17 cellular contexts compared by ENCODE assay signal in genomic region chr20:57957397-57958049, GRCh38.
A peak's percentile ranks its signal among the peaks of the same experiment; 100 is the strongest.
DNase-seq lines count a peak whose midpoint lies in the region; ATAC-seq and TF ChIP-seq lines count a peak whose summit lies in the region.
"Had no signal": no experiment of that assay in that cellular context is flagged by ENCODE, and none has a peak within 500 bp of the region (broad histone marks: within the 10 kb centered on the region; RNA-seq: fewer than 3 reads in every experiment).

No MANE protein-coding gene starts in this region.

- TF ChIP-seq POLR2A in vagina (IDR thresholded peaks at IDR 0.05): no peak

- peaks cover 27% of the 10 kb centered on the region for H3K27me3 Mint-ChIP-seq in stimulated activated memory B cell treated with anti-CD40 and anti-IgM and Interleukin-4, amounts not matched to agents 10 μg/mL and 1 μg/mL and 100 μg/mL, for 72 hours
- H3K27me3 Mint-ChIP-seq: stimulated activated naive CD8-positive, alpha-beta T cell treated with anti-CD3 and anti-CD28 coated beads, Interleukin-15, amount 100 ng/mL, for 72 hours had no signal

- H3K9me3 ChIP-seq in vagina: no peaks in the 10 kb centered on the region
- H3K9me3 ChIP-seq: breast epithelium had no signal

- H3K4me1 Mint-ChIP-seq in stimulated activated memory B cell treated with anti-CD40 and anti-IgM and Interleukin-4, amounts not matched to agents 10 μg/mL and 1 μg/mL and 100 μg/mL, for 72 hours: no peaks in the 10 kb centered on the region
- H3K4me1 Mint-ChIP-seq: stimulated activated naive CD8-positive, alpha-beta T cell treated with anti-CD3 and anti-CD28 coated beads, Interleukin-15, amount 100 ng/mL, for 72 hours had no signal

- H2AK5ac ChIP-seq in mesendoderm (ENCODE audit: low read length): no peak overlapping the region

- H3K79me2 ChIP-seq in mesendoderm (ENCODE audit: control insufficient read depth, insufficient read depth, low read length): no peaks in the 10 kb centered on the region

- no peak overlapping the region for H4K8ac ChIP-seq in mesendoderm (ENCODE audit: low read depth, low read length)

- no peak overlapping the region for H3K23ac ChIP-seq in mesendoderm (ENCODE audit: low read length)

- H4K5ac ChIP-seq in mesendoderm (ENCODE audit: low read length): no peak overlapping the region

- no peaks in the 10 kb centered on the region for H3K36me3 Mint-ChIP-seq in stimulated activated memory B cell treated with anti-CD40 and anti-IgM and Interleukin-4, amounts not matched to agents 10 μg/mL and 1 μg/mL and 100 μg/mL, for 72 hours

- H3K27ac ChIP-seq in mesendoderm (ENCODE audit: low read depth, low read length) (no peak overlapping the region), vagina (peak overlapping the region; percentile 82), caudate nucleus (ENCODE audit: low read depth, low read length) (no peak overlapping the region)
- H3K27ac ChIP-seq: RWPE1, spleen had no signal

- peak; percentile 28 for DNase-seq in NCI-H146 (lab: John Stamatoyannopoulos, UW)
- DNase-seq in NCI-H146 treated with DMSO at 0.1 percent for 48 hours (lab: John Stamatoyannopoulos, UW; ENCODE audit: unreplicated experiment): no peak
- DNase-seq in astrocyte of the hippocampus (ENCODE audit: low read depth, low spot score): peak; percentile 66
- peak; percentile 33 for DNase-seq in mesendoderm
- no peak for DNase-seq in vagina (ENCODE audit: extremely low spot score in 2 of 2)
- DNase-seq in caudate nucleus (lab: John Stamatoyannopoulos, UW): no peak
- DNase-seq: activated CD4-positive, alpha-beta T cell treated with anti-CD3 and anti-CD28 coated beads for 1 hour; activated naive CD4-positive, alpha-beta T cell treated with anti-CD3 and anti-CD28 coated beads for 36 hours; NCI-H2081 treated with DMSO at 0.1 percent for 48 hours; NCI-H774; spleen; stimulated activated naive CD8-positive, alpha-beta T cell treated with anti-CD3 and anti-CD28 coated beads, Interleukin-15, amount 100 ng/mL, for 72 hours had no signal

- no peak overlapping the region for H3K4me2 ChIP-seq in mesendoderm (ENCODE audit: low read length)

- ATAC-seq in GM19397 (IDR thresholded peaks at IDR 0.05; ENCODE audit: unreplicated experiment): no peak
- no peak for ATAC-seq in stimulated activated memory B cell treated with anti-CD40 and anti-IgM and Interleukin-4, amounts not matched to agents 10 μg/mL and 1 μg/mL and 100 μg/mL, for 72 hours
- ATAC-seq: stimulated activated naive CD8-positive, alpha-beta T cell treated with anti-CD3 and anti-CD28 coated beads, Interleukin-15, amount 100 ng/mL, for 72 hours had no signal

- H2BK5ac ChIP-seq in mesendoderm (ENCODE audit: low read length): no peak overlapping the region

- peaks cover 7% of the 10 kb centered on the region for H3K9me3 Mint-ChIP-seq in stimulated activated memory B cell treated with anti-CD40 and anti-IgM and Interleukin-4, amounts not matched to agents 10 μg/mL and 1 μg/mL and 100 μg/mL, for 72 hours

- H3K27me3 ChIP-seq in mesendoderm (ENCODE audit: insufficient read depth, low read length, poor library complexity): no peaks in the 10 kb centered on the region
- no peaks in the 10 kb centered on the region for H3K27me3 ChIP-seq in vagina
- H3K27me3 ChIP-seq: breast epithelium, spleen had no signal

- no peak overlapping the region for H3K18ac ChIP-seq in mesendoderm (ENCODE audit: low read length)

- H3K56ac ChIP-seq in mesendoderm (ENCODE audit: low read length): no peak overlapping the region

- H3K4me1 ChIP-seq in mesendoderm (ENCODE audit: control insufficient read depth, low read depth, low read length) (no peaks in the 10 kb centered on the region), vagina (peaks cover 44% of the 10 kb centered on the region)
- H3K4me1 ChIP-seq: spleen had no signal

- H3K4ac ChIP-seq in mesendoderm (ENCODE audit: low read depth, low read length): no peak overlapping the region

- WGBS in mesendoderm (ENCODE audit: extremely low coverage, insufficient coverage, low lambda C conversion rate): no CpG with 5 or more reads among the region's 11 CpGs

- H3K4me3 ChIP-seq in mesendoderm (ENCODE audit: low read length) (no peak overlapping the region), vagina (no peak overlapping the region)
- H3K4me3 ChIP-seq: breast epithelium, lung, spleen had no signal

- intact Hi-C loops in vagina (cut with DNase I): no loop called here

- no peak overlapping the region for H2BK15ac ChIP-seq in mesendoderm (replicated peaks; ENCODE audit: low read depth)

- H2BK120ac ChIP-seq in mesendoderm (ENCODE audit: low read depth, low read length): no peak overlapping the region

- H3K27ac Mint-ChIP-seq in stimulated activated memory B cell treated with anti-CD40 and anti-IgM and Interleukin-4, amounts not matched to agents 10 μg/mL and 1 μg/mL and 100 μg/mL, for 72 hours: no peak overlapping the region
- H3K27ac Mint-ChIP-seq: activated naive CD4-positive, alpha-beta T cell treated with anti-CD3 and anti-CD28 coated beads for 36 hours had no signal

- no peak overlapping the region for H3K4me3 Mint-ChIP-seq in stimulated activated memory B cell treated with anti-CD40 and anti-IgM and Interleukin-4, amounts not matched to agents 10 μg/mL and 1 μg/mL and 100 μg/mL, for 72 hours
- H3K4me3 Mint-ChIP-seq: activated naive CD4-positive, alpha-beta T cell treated with anti-CD3 and anti-CD28 coated beads for 36 hours; stimulated activated naive CD8-positive, alpha-beta T cell treated with anti-CD3 and anti-CD28 coated beads, Interleukin-15, amount 100 ng/mL, for 72 hours had no signal

- H3K36me3 ChIP-seq in mesendoderm (ENCODE audit: control insufficient read depth, insufficient read depth, low read length): no peaks in the 10 kb centered on the region
- H3K36me3 ChIP-seq in vagina: no peaks in the 10 kb centered on the region
- H3K36me3 ChIP-seq: breast epithelium, spleen had no signal

- H3K79me1 ChIP-seq in mesendoderm (ENCODE audit: low read length): no peaks in the 10 kb centered on the region

- no peak overlapping the region for H3K9ac ChIP-seq in mesendoderm (ENCODE audit: low read length)

- no peak for TF ChIP-seq CTCF in vagina (IDR thresholded peaks at IDR 0.05)

Comparison
In these comparisons a context has a peak if more than half of its experiments do, and no peak if none do; other contexts are left out.
1. DNase-seq: peak in NCI-H146 (single experiment), astrocyte of the hippocampus (single experiment) and mesendoderm (single experiment); none in NCI-H146 treated with DMSO at 0.1 percent for 48 hours (single experiment), vagina (0 of 2) and caudate nucleus (0 of 61).